ENCODE assay signal across 2 cellular contexts in genomic region chr20:44962483-44962882, GRCh38.
A peak's percentile ranks its signal among the peaks of the same experiment; 100 is the strongest.
TF ChIP-seq lines count a peak whose summit lies in the region.

No MANE protein-coding gene starts in this region.

TF ChIP-seq in HepG2, 621 proteins besides CTCF, POLR2A, EP300 and RAD21:
- TF ChIP-seq ZKSCAN1 (IDR thresholded peaks at IDR 0.05; ENCODE audit: low read length) (no peak), NFE2L2 (IDR thresholded peaks at IDR 0.05; ENCODE audit: low read length) (peak; percentile 96), KDM1A (CRISPR knock-in tag; IDR thresholded peaks at IDR 0.05) (peak; percentile 70; the same call in 1 of the 2 replicates), KDM5A (IDR thresholded peaks at IDR 0.05; ENCODE audit: borderline replicate concordance, low read length) (no peak), POLR2AphosphoS5 (IDR thresholded peaks at IDR 0.05; ENCODE audit: low read depth, low read length) (no peak), ZMYM2 (CRISPR knock-in tag; IDR thresholded peaks at IDR 0.05) (no peak), ZSCAN20 (CRISPR knock-in tag; IDR thresholded peaks at IDR 0.05; ENCODE audit: borderline replicate concordance) (no peak), ZNF382 (CRISPR knock-in tag; IDR thresholded peaks at IDR 0.05; ENCODE audit: borderline replicate concordance) (no peak), KAT8 (CRISPR knock-in tag; IDR thresholded peaks at IDR 0.05) (no peak), THAP7 (CRISPR knock-in tag; IDR thresholded peaks at IDR 0.05) (no peak), ZMYM3 (CRISPR knock-in tag; IDR thresholded peaks at IDR 0.05) (peak; percentile 87), ZNF7 (CRISPR knock-in tag; IDR thresholded peaks at IDR 0.05) (no peak), MAFK (conservative IDR thresholded peaks at IDR 0.05 in 1 of 2, IDR thresholded peaks at IDR 0.05 in 1 of 2; ENCODE audit: low read length in 2 of 2) (peak; percentile 95), MAFF (IDR thresholded peaks at IDR 0.05; ENCODE audit: low read depth, low read length) (peak; percentile 93), ZBTB1 (CRISPR knock-in tag; IDR thresholded peaks at IDR 0.05; ENCODE audit: borderline replicate concordance) (no peak), CEBPB (IDR thresholded peaks at IDR 0.05; ENCODE audit: borderline replicate concordance, low read depth, low read length) (0 out of 2 replicates have a peak, but pooled peaks have one; percentile 10), MIER3 (CRISPR knock-in tag; IDR thresholded peaks at IDR 0.05; ENCODE audit: borderline replicate concordance) (no peak)
- TF ChIP-seq, protein P1, sequence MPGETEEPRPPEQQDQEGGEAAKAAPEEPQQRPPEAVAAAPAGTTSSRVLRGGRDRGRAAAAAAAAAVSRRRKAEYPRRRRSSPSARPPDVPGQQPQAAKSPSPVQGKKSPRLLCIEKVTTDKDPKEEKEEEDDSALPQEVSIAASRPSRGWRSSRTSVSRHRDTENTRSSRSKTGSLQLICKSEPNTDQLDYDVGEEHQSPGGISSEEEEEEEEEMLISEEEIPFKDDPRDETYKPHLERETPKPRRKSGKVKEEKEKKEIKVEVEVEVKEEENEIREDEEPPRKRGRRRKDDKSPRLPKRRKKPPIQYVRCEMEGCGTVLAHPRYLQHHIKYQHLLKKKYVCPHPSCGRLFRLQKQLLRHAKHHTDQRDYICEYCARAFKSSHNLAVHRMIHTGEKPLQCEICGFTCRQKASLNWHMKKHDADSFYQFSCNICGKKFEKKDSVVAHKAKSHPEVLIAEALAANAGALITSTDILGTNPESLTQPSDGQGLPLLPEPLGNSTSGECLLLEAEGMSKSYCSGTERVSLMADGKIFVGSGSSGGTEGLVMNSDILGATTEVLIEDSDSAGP (CRISPR knock-in tag; IDR thresholded peaks at IDR 0.05; ENCODE audit: borderline replicate concordance), result no peak
TF ChIP-seq in HepG2: peak in this region for 6.

TF ChIP-seq in H1, 55 proteins besides CTCF, POLR2A, EP300 and RAD21:
- no peak for TF ChIP-seq CHD1 (IDR thresholded peaks at IDR 0.05; ENCODE audit: low read depth, low read length)
- peak; percentile 44; the same call in 1 of the 2 replicates for TF ChIP-seq KDM1A (IDR thresholded peaks at IDR 0.05; ENCODE audit: borderline replicate concordance, low read length)
- peak; percentile 16; the same call in 1 of the 2 replicates for TF ChIP-seq BACH1 (IDR thresholded peaks at IDR 0.05; ENCODE audit: low read length)
- no peak for TF ChIP-seq SP1 (IDR thresholded peaks at IDR 0.05; ENCODE audit: low read depth, low read length)
- no peak for TF ChIP-seq YY1 (IDR thresholded peaks at IDR 0.05; ENCODE audit: low read depth, low read length)
